Comparison of ENCODE assay signal across 15 cellular contexts in genomic region chr2:136505462-136505861, GRCh38.
"Had no signal": no experiment of that assay in that cellular context is flagged by ENCODE, and none has a peak within 500 bp of the region (broad histone marks: within the 10 kb centered on the region; RNA-seq: fewer than 3 reads in every experiment).

No MANE protein-coding gene starts in this region.

- DNase-seq: effector memory CD4-positive, alpha-beta T cell; heart right ventricle; hypothalamus; kidney glomerular epithelial cell; natural killer cell; nucleus accumbens; ovary; right lobe of liver; stimulated activated CD4-positive, alpha-beta T cell treated with anti-CD3 and anti-CD28 coated beads, Interleukin-4, amount 100 ng/mL, for 1 hour; stimulated activated CD8-positive, alpha-beta memory T cell treated with anti-CD3 and anti-CD28 coated beads, Interleukin-4, amount 100 ng/mL, for 48 hours; stimulated activated naive CD8-positive, alpha-beta T cell treated with anti-CD3 and anti-CD28 coated beads, Interleukin-15, Interleukin-2, amounts not matched to agents 100 U/mL and 50 U/mL, for 24 hours; transverse colon had no signal

- H3K9me3 ChIP-seq: heart right ventricle, ovary, right lobe of liver, suprapubic skin, transverse colon had no signal

- H3K36me3 ChIP-seq: heart right ventricle, ovary, right lobe of liver, suprapubic skin, transverse colon had no signal

- ATAC-seq: esophagus mucosa; heart right ventricle; natural killer cell; right lobe of liver; stimulated activated effector memory CD8-positive, alpha-beta T cell treated with anti-CD3 and anti-CD28 coated beads, Interleukin-12 subunit alpha, Interleukin-12 subunit beta, amount 100 ng/mL, for 72 hours; stimulated activated naive CD8-positive, alpha-beta T cell treated with anti-CD3 and anti-CD28 coated beads, Interleukin-15, Interleukin-2, amounts not matched to agents 100 U/mL and 50 U/mL, for 24 hours had no signal

- H3K4me3 ChIP-seq: heart right ventricle, ovary, right lobe of liver, suprapubic skin, transverse colon had no signal

- H3K4me1 ChIP-seq: heart right ventricle, right lobe of liver, suprapubic skin, transverse colon had no signal

- H3K27ac ChIP-seq: heart right ventricle, ovary, right lobe of liver, suprapubic skin, transverse colon had no signal

- H3K27me3 ChIP-seq: heart right ventricle, ovary, right lobe of liver, suprapubic skin, transverse colon had no signal
